ENCODE assay signal across 1 cellular context in genomic region chr4:30721353-30722091, GRCh38.
TF ChIP-seq lines count a peak whose summit lies in the region.

No MANE protein-coding gene starts in this region.

TF ChIP-seq in GM23338, 12 proteins besides CTCF, POLR2A, EP300 and RAD21 (continued from another document):
- TF ChIP-seq ETS1 (IDR thresholded peaks at IDR 0.05) (no peak), EZH2phosphoT487 (IDR thresholded peaks at IDR 0.05; ENCODE audit: unreplicated experiment) (no peak), JUNB (IDR thresholded peaks at IDR 0.05; ENCODE audit: unreplicated experiment) (no peak), POLR2AphosphoS5 (IDR thresholded peaks at IDR 0.05; ENCODE audit: low read depth) (no peak), CREB1 (CRISPR knock-in tag; IDR thresholded peaks at IDR 0.05; ENCODE audit: low read depth) (no peak), ZNF331 (CRISPR knock-in tag; IDR thresholded peaks at IDR 0.05; ENCODE audit: low read depth) (no peak)
